8 cellular contexts compared by ENCODE assay signal in genomic region chr10:72274213-72274729, GRCh38.
A peak's percentile ranks its signal among the peaks of the same experiment; 100 is the strongest.
DNase-seq lines count a peak whose midpoint lies in the region; ATAC-seq and TF ChIP-seq lines count a peak whose summit lies in the region.

No MANE protein-coding gene starts in this region.

- no peak overlapping the region for H2AFZ ChIP-seq in Loucy (ENCODE audit: low read length)

- H3K4me1 ChIP-seq in Loucy (ENCODE audit: insufficient read depth, low read length, poor library complexity, severe bottlenecking) = peaks cover 54% of the 10 kb centered on the region
- peaks cover 46% of the 10 kb centered on the region in 2 donors for H3K4me1 ChIP-seq in duodenal mucosa (ENCODE audit: control insufficient read depth in 1 of 2, insufficient read depth in 2 of 2, low read length in 2 of 2)
- peaks cover 15% of the 10 kb centered on the region for H3K4me1 ChIP-seq in muscle layer of colon (ENCODE audit: insufficient read depth, low read length)

- H3K36me3 ChIP-seq in Loucy (ENCODE audit: insufficient read depth, low read length) (peaks cover 23% of the 10 kb centered on the region), duodenal mucosa (ENCODE audit: control insufficient read depth in 1 of 2, insufficient read depth in 2 of 2, low read length in 2 of 2) (peaks cover 11% of the 10 kb centered on the region in 2 donors), muscle layer of colon (ENCODE audit: insufficient read depth, low read length) (no peaks in the 10 kb centered on the region)

- H3F3A ChIP-seq in Loucy (ENCODE audit: low read depth) = no peaks in the 10 kb centered on the region

- H4K20me1 ChIP-seq in Loucy (ENCODE audit: insufficient read depth, low read length, poor library complexity, severe bottlenecking) = peaks cover 33% of the 10 kb centered on the region

- H3K27me3 ChIP-seq in Loucy (ENCODE audit: insufficient read depth, low read length, poor library complexity, severe bottlenecking) (peaks cover 18% of the 10 kb centered on the region), duodenal mucosa (ENCODE audit: control insufficient read depth in 1 of 2, insufficient read depth in 2 of 2, low read length in 2 of 2) (no peaks in the 10 kb centered on the region), muscle layer of colon (ENCODE audit: control insufficient read depth in 1 of 2, insufficient read depth in 2 of 2, low read length in 2 of 2) (no peaks in the 10 kb centered on the region)

- H3K4me3 ChIP-seq in Loucy (ENCODE audit: low read length, poor library complexity, severe bottlenecking) (peak overlapping the region; percentile 77), duodenal mucosa (ENCODE audit: low read depth in 1 of 2, low read length in 2 of 2) (peak overlapping the region; percentile 96 to 98), muscle layer of colon (ENCODE audit: low read depth in 1 of 2, low read length in 2 of 2) (peak overlapping the region; percentile 76 to 96)

- H3K9me2 ChIP-seq in Loucy (replicated peaks; ENCODE audit: low read depth, low read length) = no peaks in the 10 kb centered on the region

- ATAC-seq in GM18867 (IDR thresholded peaks at IDR 0.05; ENCODE audit: unreplicated experiment) = peak; percentile 3

- no peak for DNase-seq in DMS 273 (lab: John Stamatoyannopoulos, UW; ENCODE audit: unreplicated experiment)
- DNase-seq in NCI-H510A treated with DMSO at 0.1 percent for 48 hours (lab: John Stamatoyannopoulos, UW) = no peak
- no peak for DNase-seq in NCI-H2196 treated with DMSO at 0.1 percent for 48 hours (lab: John Stamatoyannopoulos, UW; ENCODE audit: unreplicated experiment)
- DNase-seq in NCI-H2029 treated with DMSO at 0.1 percent for 48 hours (lab: John Stamatoyannopoulos, UW) = no peak

- H3K79me2 ChIP-seq in Loucy (ENCODE audit: insufficient read depth, low read length) = peaks cover 59% of the 10 kb centered on the region

- H3K9ac ChIP-seq in Loucy (ENCODE audit: low read depth, low read length, poor library complexity, severe bottlenecking) (peak overlapping the region; percentile 100), duodenal mucosa (ENCODE audit: low read depth in 1 of 2, low read length in 2 of 2) (peak overlapping the region; percentile 99), muscle layer of colon (ENCODE audit: low read length) (peak overlapping the region; percentile 80)

- H3K27ac ChIP-seq in duodenal mucosa (ENCODE audit: low read depth, low read length) (peak overlapping the region; percentile 96), muscle layer of colon (ENCODE audit: low read depth, low read length) (peak overlapping the region; percentile 82)

- H3K4me2 ChIP-seq in Loucy (ENCODE audit: low read depth, low read length, poor library complexity, severe bottlenecking) = peak overlapping the region; percentile 87

- no peak for TF ChIP-seq CTCF in Loucy (conservative IDR thresholded peaks at IDR 0.05; ENCODE audit: low read length)

- H3K9me3 ChIP-seq in Loucy (ENCODE audit: insufficient read depth, low read depth, low read length) = no peaks in the 10 kb centered on the region
- no peaks in the 10 kb centered on the region for H3K9me3 ChIP-seq in duodenal mucosa (ENCODE audit: control insufficient read depth in 1 of 2, low read length in 2 of 2)
- H3K9me3 ChIP-seq in muscle layer of colon (ENCODE audit: low read length) = no peaks in the 10 kb centered on the region
